8 cellular contexts compared by ENCODE assay signal in genomic region chr12:57766464-57767311, GRCh38.
DNase-seq lines count a peak whose midpoint lies in the region; ATAC-seq and TF ChIP-seq lines count a peak whose summit lies in the region.

TSS of gene CYP27B1 (minus strand) at chr12:57767078. CDS start at chr12:57767041, 37 bp downstream.

- POLR2A ChIA-PET in AG04449 (lab: Yijun Ruan, JAX) (interaction anchor here (0.7 kb wide), 1 partner anchor 136 kb away, joined by 3 read pairs; no protein-coding TSS in a partner anchor), HEK293 (lab: Yijun Ruan, JAX) (interaction anchor here (0.5 to 2.5 kb wide), 7 partner anchors 10 to 127 kb away, joined by 3 to 8 read pairs (median 4); partner anchors contain the start of genes CDK4 and TSPAN31)

- H3K4me3 ChIP-seq in AG04449 (ENCODE audit: low read depth, low read length) (peak within 1 kb of the TSS; percentile 40), HEK293 (ENCODE audit: low read depth, low read length) (peak within 1 kb of the TSS; percentile 24), iPS-18c (ENCODE audit: insufficient read depth, low read depth, low read length) (peak within 1 kb of the TSS; percentile 47), stomach smooth muscle (ENCODE audit: low read length in 2 of 2) (peak within 1 kb of the TSS; percentile 59 to 74)

- CTCF ChIA-PET in AG04449 (lab: Yijun Ruan, JAX) = interaction anchor here (0.8 to 5.4 kb wide), 10 partner anchors 8 to 184 kb away, joined by 3 to 44 read pairs (median 4); partner anchors contain the start of gene TSFM
- CTCF ChIA-PET in HEK293 (lab: Yijun Ruan, JAX) = interaction anchor here (0.5 to 3.8 kb wide), 11 partner anchors 9 to 174 kb away, joined by 3 to 26 read pairs (median 3); partner anchors contain the start of genes MARCHF9 and TSFM

- TF ChIP-seq CTCF in AG04449 (IDR thresholded peaks at IDR 0.05; ENCODE audit: insufficient read depth, low read length, missing control alignments) (no peak), HEK293 (tag by site-specific recombination; IDR thresholded peaks at IDR 0.05) (peak; percentile 85)

- H3K9me3 ChIP-seq in HEK293 (ENCODE audit: control insufficient read depth, insufficient read depth, low read depth, low read length) = no peaks in the 10 kb centered on the region
- H3K9me3 ChIP-seq in iPS-18c (ENCODE audit: control insufficient read depth, insufficient read depth, low read length) = no peaks in the 10 kb centered on the region
- no peaks in the 10 kb centered on the region for H3K9me3 ChIP-seq in stomach smooth muscle (ENCODE audit: control insufficient read depth in 2 of 2, low read length in 2 of 2)

- H3K4me1 ChIP-seq in HEK293 (ENCODE audit: control insufficient read depth, insufficient read depth, low read length) (peaks cover 18% of the 10 kb centered on the region), stomach smooth muscle (ENCODE audit: control insufficient read depth, insufficient read depth, low read length) (peaks cover 38% of the 10 kb centered on the region)

- H3K4me3 Mint-ChIP-seq in activated naive CD8-positive, alpha-beta T cell = peak within 1 kb of the TSS; percentile 91

- H3K9me3 Mint-ChIP-seq in activated naive CD8-positive, alpha-beta T cell (ENCODE audit: low read depth) = no peaks in the 10 kb centered on the region

- H3K36me3 ChIP-seq in HEK293 (ENCODE audit: control insufficient read depth in 2 of 2, insufficient read depth in 1 of 2, low read length in 2 of 2) (peaks cover 0 to 34% of the 10 kb centered on the region in 2 experiments; a peak in 2 of 3 replicates), stomach smooth muscle (ENCODE audit: control insufficient read depth in 2 of 2, insufficient read depth in 2 of 2, low read length in 2 of 2) (peaks cover 0 to 8% of the 10 kb centered on the region in 2 donors)

- H3K27ac ChIP-seq in HEK293 (ENCODE audit: extremely low read depth, low read depth, low read length) (no peak within 1 kb of the TSS; the same call in 1 of the 2 replicates), stomach smooth muscle (ENCODE audit: low read length) (no peak within 1 kb of the TSS)

- peaks cover 41 to 44% of the 10 kb centered on the region in 2 donors for H3K27me3 ChIP-seq in stomach smooth muscle (ENCODE audit: control insufficient read depth in 1 of 2, insufficient read depth in 2 of 2, low read length in 2 of 2)

- H3K36me3 Mint-ChIP-seq in activated naive CD8-positive, alpha-beta T cell = peaks cover 13% of the 10 kb centered on the region

- DNase-seq in AG04449 (ENCODE audit: low read depth, low spot score) = no peak
- DNase-seq in cerebellar cortex (ENCODE audit: low spot score) = no peak
- no peak for DNase-seq in NCI-H128 (lab: John Stamatoyannopoulos, UW; ENCODE audit: unreplicated experiment)

- no peaks in the 10 kb centered on the region for H3K27me3 Mint-ChIP-seq in activated naive CD8-positive, alpha-beta T cell

- ATAC-seq in HG03039 (IDR thresholded peaks at IDR 0.05; ENCODE audit: unreplicated experiment) = no peak

- peak within 1 kb of the TSS in 1 of 2 donors; percentile 13 for H3K9ac ChIP-seq in stomach smooth muscle (ENCODE audit: low read length in 2 of 2)

- H3K4me1 Mint-ChIP-seq in activated naive CD8-positive, alpha-beta T cell (ENCODE audit: low read depth) = peaks cover 42% of the 10 kb centered on the region

- peak within 1 kb of the TSS; percentile 72 for H3K27ac Mint-ChIP-seq in activated naive CD8-positive, alpha-beta T cell

TF ChIP-seq in HEK293, 187 proteins besides CTCF, POLR2A, EP300 and RAD21 (continues in another document):
- TF ChIP-seq ZNF585B (tag by site-specific recombination; IDR thresholded peaks at IDR 0.05) (no peak), SP2 (tag by site-specific recombination; IDR thresholded peaks at IDR 0.05) (peak; percentile 71), ZNF10 (tag by site-specific recombination; IDR thresholded peaks at IDR 0.05) (no peak), ZNF341 (tag by site-specific recombination; IDR thresholded peaks at IDR 0.05; ENCODE audit: low read depth) (peak; percentile 97), SP7 (tag by site-specific recombination; IDR thresholded peaks at IDR 0.05) (peak; percentile 67), GLIS2 (tag by site-specific recombination; IDR thresholded peaks at IDR 0.05) (peak; percentile 82; the same call in 1 of the 2 replicates), ZXDB (tag by site-specific recombination; IDR thresholded peaks at IDR 0.05) (no peak), ZNF623 (tag by site-specific recombination; IDR thresholded peaks at IDR 0.05) (no peak), ZNF324 (tag by site-specific recombination; IDR thresholded peaks at IDR 0.05) (0 out of 2 replicates have a peak, but pooled peaks have one; percentile 29), ZBTB17 (tag by site-specific recombination; IDR thresholded peaks at IDR 0.05) (peak; percentile 72), ZNF366 (tag by site-specific recombination; conservative IDR thresholded peaks at IDR 0.05) (peak; percentile 29; the same call in 1 of the 2 replicates), ZNF423 (tag by site-specific recombination; IDR thresholded peaks at IDR 0.05) (peak; percentile 78), ZNF2 (tag by site-specific recombination; IDR thresholded peaks at IDR 0.05) (no peak), ZNF501 (tag by site-specific recombination; IDR thresholded peaks at IDR 0.05) (no peak), PRDM2 (tag by site-specific recombination; IDR thresholded peaks at IDR 0.05; ENCODE audit: borderline replicate concordance) (no peak), ZNF664 (tag by site-specific recombination; IDR thresholded peaks at IDR 0.05) (no peak), ZNF426 (tag by site-specific recombination; IDR thresholded peaks at IDR 0.05) (no peak), ZBTB8A (tag by site-specific recombination; IDR thresholded peaks at IDR 0.05) (peak; percentile 97), WT1 (tag by site-specific recombination; IDR thresholded peaks at IDR 0.05) (peak; percentile 68), ZFP41 (tag by site-specific recombination; IDR thresholded peaks at IDR 0.05; ENCODE audit: borderline replicate concordance) (no peak), ZNF138 (tag by site-specific recombination; IDR thresholded peaks at IDR 0.05; ENCODE audit: borderline replicate concordance) (no peak), SCRT1 (tag by site-specific recombination; IDR thresholded peaks at IDR 0.05; ENCODE audit: borderline replicate concordance) (no peak), ZNF24 (tag by site-specific recombination; IDR thresholded peaks at IDR 0.05) (no peak), ZFP37 (tag by site-specific recombination; IDR thresholded peaks at IDR 0.05) (peak; percentile 33; the same call in 1 of the 2 replicates), IKZF3 (tag by site-specific recombination; IDR thresholded peaks at IDR 0.05) (peak; percentile 82; the same call in 1 of the 2 replicates), MZF1 (tag by site-specific recombination; IDR thresholded peaks at IDR 0.05; ENCODE audit: borderline replicate concordance) (peak; percentile 61; the same call in 1 of the 2 replicates), HOXC10 (CRISPR knock-in tag; IDR thresholded peaks at IDR 0.05) (no peak), GLIS1 (tag by site-specific recombination; IDR thresholded peaks at IDR 0.05) (peak; percentile 71), ZNF544 (tag by site-specific recombination; IDR thresholded peaks at IDR 0.05) (no peak), ZNF548 (tag by site-specific recombination; IDR thresholded peaks at IDR 0.05) (no peak), KLF1 (tag by site-specific recombination; IDR thresholded peaks at IDR 0.05) (peak; percentile 49)
